8 cellular contexts compared by ENCODE assay signal in the genomic region with DNA sequence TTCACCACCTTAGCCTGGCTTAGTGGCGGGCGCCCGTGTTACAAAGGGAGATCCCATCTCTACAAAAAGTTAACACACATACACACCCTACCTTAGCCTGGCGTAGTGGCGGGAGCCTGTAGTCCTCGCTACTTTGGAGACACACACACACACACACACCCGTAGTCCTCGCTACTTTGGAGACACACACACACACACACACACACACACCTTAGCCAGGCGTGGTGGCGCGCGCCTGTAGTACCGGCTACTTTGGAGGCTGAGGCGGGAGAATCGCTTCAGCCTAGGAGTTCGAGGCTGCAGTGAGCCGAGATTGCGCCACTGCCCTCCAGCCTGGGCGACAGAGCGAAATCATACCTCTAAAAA. TPM values are rescaled to one million over a fixed set of nuclear protein-coding genes. Genes with fewer than 3 reads are reported as not detected.
DNase-seq lines count a peak whose midpoint lies in the region; ATAC-seq and TF ChIP-seq lines count a peak whose summit lies in the region.

No MANE protein-coding gene starts in this region.

- peak overlapping the region; percentile 90 for H3K4me2 ChIP-seq in DOHH2 (ENCODE audit: low read length)

- ATAC-seq in lower lobe of right lung: peak; percentile 16 to 35

- H3K4me1 ChIP-seq in DOHH2 (ENCODE audit: control insufficient read depth, low read length) (peaks cover 32% of the 10 kb centered on the region), HAP-1 (no peaks in the 10 kb centered on the region), lower lobe of right lung (peaks cover 78% of the 10 kb centered on the region), tibial artery (peaks cover 0 to 74% (median 36%) of the 10 kb centered on the region in 4 donors)

- peak overlapping the region; percentile 83 for H3K4me3 ChIP-seq in DOHH2 (ENCODE audit: low read length)
- H3K4me3 ChIP-seq in HAP-1: peak overlapping the region; percentile 79
- H3K4me3 ChIP-seq in cardiac fibroblast (replicated peaks in 1 of 2; ENCODE audit: low read depth in 2 of 2, low read length in 2 of 2): peak overlapping the region; percentile 81 to 92
- H3K4me3 ChIP-seq in lower lobe of right lung: peak overlapping the region; percentile 99
- H3K4me3 ChIP-seq in tibial artery: peak overlapping the region; percentile 98

- H3K9me3 ChIP-seq in DOHH2 (ENCODE audit: control insufficient read depth, insufficient read depth, low read length) (no peaks in the 10 kb centered on the region), HAP-1 (no peaks in the 10 kb centered on the region), lower lobe of right lung (no peaks in the 10 kb centered on the region), tibial artery (no peaks in the 10 kb centered on the region)

- peaks cover 4% of the 10 kb centered on the region; the same call in 1 of the 2 replicates for H3K36me3 ChIP-seq in DOHH2 (ENCODE audit: control insufficient read depth, low read length)
- H3K36me3 ChIP-seq in HAP-1 (replicated peaks): 0 out of 2 replicates have a peak, but pooled peaks cover 3% of the 10 kb centered on the region
- H3K36me3 ChIP-seq in lower lobe of right lung: no peaks in the 10 kb centered on the region
- no peaks in the 10 kb centered on the region for H3K36me3 ChIP-seq in tibial artery

- H3K27ac ChIP-seq in DOHH2 (ENCODE audit: low read depth, low read length) (no peak overlapping the region), lower lobe of right lung (peak overlapping the region; percentile 88), tibial artery (peak overlapping the region; percentile 89 to 94)

- H3F3A ChIP-seq in DOHH2 (ENCODE audit: control insufficient read depth, insufficient read depth): no peaks in the 10 kb centered on the region

- intact Hi-C loops in lower lobe of right lung (cut with DNase I): no loop called here
- intact Hi-C loops in tibial artery (cut with DNase I; ENCODE audit: low total_unique reads): loop anchor here (5.0 to 10.0 kb wide), 3 partner anchors 69 to 227 kb away; a partner anchor contains a TSS
- intact Hi-C loops in posterior cingulate gyrus (cut with DNase I): loop anchor here (5.0 to 10.0 kb wide), 4 partner anchors 82 to 227 kb away; a partner anchor contains a TSS

- peaks cover 77% of the 10 kb centered on the region for H3K79me2 ChIP-seq in DOHH2 (ENCODE audit: control insufficient read depth, low read length)

- DNase-seq in HAP-1 (ENCODE audit: low spot score in 2 of 2) (peak in 1 of 2 experiments; percentile 33), RPMI7951 (ENCODE audit: low read depth) (peak; percentile 32), cardiac fibroblast (ENCODE audit: low read depth in 2 of 2) (peak in 1 of 2 donors; percentile 28), lower lobe of right lung (peak; percentile 48), tibial artery (peak in 1 of 2 donors; percentile 23), kidney glomerular epithelial cell (lab: John Stamatoyannopoulos, UW) (no peak), posterior cingulate gyrus (no peak)

- in situ Hi-C loops in HAP-1 (cut with MboI; ENCODE audit: low sequenced_read_pairs): no loop called here

- no peaks in the 10 kb centered on the region for H3K27me3 ChIP-seq in DOHH2 (ENCODE audit: control insufficient read depth, low read length)
- H3K27me3 ChIP-seq in HAP-1 (ENCODE audit: low read depth): no peaks in the 10 kb centered on the region
- no peaks in the 10 kb centered on the region for H3K27me3 ChIP-seq in lower lobe of right lung (ENCODE audit: low read depth)
- no peaks in the 10 kb centered on the region for H3K27me3 ChIP-seq in tibial artery

- no peak for TF ChIP-seq CTCF in DOHH2 (IDR thresholded peaks at IDR 0.05; ENCODE audit: low read depth, low read length, poor library complexity, severe bottlenecking)
- TF ChIP-seq CTCF in cardiac fibroblast (IDR thresholded peaks at IDR 0.05; ENCODE audit: low read depth, low read length): no peak
- no peak for TF ChIP-seq CTCF in lower lobe of right lung (IDR thresholded peaks at IDR 0.05)
- no peak for TF ChIP-seq CTCF in tibial artery (IDR thresholded peaks at IDR 0.05)

- H3K9me2 ChIP-seq in DOHH2 (replicated peaks; ENCODE audit: control insufficient read depth, low read length): no peaks in the 10 kb centered on the region

- peaks cover 22% of the 10 kb centered on the region for H4K20me1 ChIP-seq in DOHH2 (ENCODE audit: control insufficient read depth, insufficient read depth, low read depth, low read length)

RNA-seq across cellular contexts. Expression of a gene that starts 0.6 kb away (rescaled TPM):
- total RNA-seq in RPMI7951 (2014; rRNA removed; shearing (Covaris generic)): 35.3 and 44.2 TPM in 2 replicates
- total RNA-seq in lower lobe of right lung: 64.5 TPM

Comparison
In these comparisons a context has a peak if more than half of its experiments do, and no peak if none do; other contexts are left out.
1. DNase-seq: peak in RPMI7951 (single experiment) and lower lobe of right lung (single experiment); none in kidney glomerular epithelial cell (single experiment) and posterior cingulate gyrus (0 of 10).
2. Peak in every context shown above with its lines, with median percentiles within 50 percentile points of each other: H3K4me3 ChIP-seq.